In the genomic region with DNA sequence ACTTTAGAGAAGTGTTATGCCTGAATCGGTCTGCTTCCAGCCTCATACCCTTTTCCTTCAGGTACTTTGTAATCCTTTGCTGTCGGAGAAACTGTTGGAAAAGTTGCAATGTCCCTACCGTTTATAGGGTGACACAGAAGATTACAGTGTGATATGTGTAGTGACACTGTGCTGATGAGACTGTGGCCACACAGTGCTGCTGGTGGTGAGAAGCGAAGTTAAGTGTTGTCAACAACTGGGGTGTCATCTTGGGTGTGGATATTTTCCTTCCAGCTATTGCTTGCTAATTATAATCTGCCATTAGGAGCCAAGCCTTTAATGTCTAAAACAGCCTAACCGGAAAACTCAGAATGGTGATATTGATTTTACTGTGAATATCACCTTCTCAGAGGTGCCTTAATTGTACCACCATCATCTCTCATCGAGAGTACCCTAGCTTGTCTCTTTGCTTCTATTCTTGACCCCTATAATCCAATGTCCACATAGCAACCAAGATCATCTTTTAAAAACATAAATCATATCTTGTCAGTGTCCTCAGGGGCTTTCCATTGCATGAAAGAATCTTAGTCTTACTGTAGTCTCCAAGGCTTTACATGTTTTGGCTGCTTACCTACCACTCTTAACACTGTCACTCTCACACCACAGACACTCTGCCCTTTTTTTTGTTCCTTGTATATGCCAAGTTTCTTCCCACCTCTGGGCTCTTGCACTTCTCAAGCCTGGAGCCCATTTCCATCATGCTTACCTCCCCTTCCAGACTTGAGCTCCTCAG, we compare ENCODE assay signal across 31 cellular contexts.
A peak's percentile ranks its signal among the peaks of the same experiment; 100 is the strongest.
DNase-seq lines count a peak whose midpoint lies in the region; ATAC-seq and TF ChIP-seq lines count a peak whose summit lies in the region.
"Had no signal": no experiment of that assay in that cellular context is flagged by ENCODE, and none has a peak within 500 bp of the region (broad histone marks: within the 10 kb centered on the region; RNA-seq: fewer than 3 reads in every experiment).

No MANE protein-coding gene starts in this region.

- H3K27me3 ChIP-seq in CD4-positive, alpha-beta memory T cell (ENCODE audit: insufficient read depth, low read length): no peaks in the 10 kb centered on the region
- H3K27me3 ChIP-seq in SJCRH30 (no peaks in the 10 kb centered on the region), endodermal cell (ENCODE audit: control insufficient read depth, insufficient read depth, low read length, poor library complexity, severe bottlenecking) (no peaks in the 10 kb centered on the region)
- H3K27me3 ChIP-seq: neural progenitor cell, tibial artery had no signal

- TF ChIP-seq CTCF in endodermal cell (conservative IDR thresholded peaks at IDR 0.05) (no peak), nephron (IDR thresholded peaks at IDR 0.05; ENCODE audit: unreplicated experiment in 3 of 3) (no peak)

- no peaks in the 10 kb centered on the region for H3K9me3 ChIP-seq in CD4-positive, alpha-beta memory T cell (ENCODE audit: control insufficient read depth in 1 of 2, low read length in 2 of 2)
- H3K9me3 ChIP-seq in SJCRH30 (replicated peaks): no peaks in the 10 kb centered on the region
- H3K9me3 ChIP-seq in endodermal cell (ENCODE audit: control insufficient read depth, low read length): no peaks in the 10 kb centered on the region
- H3K9me3 ChIP-seq: A549, mucosa of descending colon, tibial artery had no signal

- intact Hi-C loops in CD4-positive, alpha-beta memory T cell (cut with micrococcal nuclease): no loop called here

- 92 to 98% methylated on average over 3 to 6 of the region's 6 CpGs for WGBS in endodermal cell (ENCODE audit: insufficient coverage in 1 of 2, insufficient read length in 1 of 2), 2 experiments

- H3K27me3 Mint-ChIP-seq in CD4-positive, alpha-beta memory T cell: no peaks in the 10 kb centered on the region
- H3K27me3 Mint-ChIP-seq in endodermal cell (ENCODE audit: insufficient read depth) (no peaks in the 10 kb centered on the region), nephron (ENCODE audit: low read depth) (no peaks in the 10 kb centered on the region)
- H3K27me3 Mint-ChIP-seq: activated CD4-positive, alpha-beta T cell treated with anti-CD3 and anti-CD28 coated beads for 36 hours; activated naive CD8-positive, alpha-beta T cell; CD4-positive, CD25-positive, alpha-beta regulatory T cell; dendritic cell treated with granulocyte-macrophage colony-stimulating factor and Interleukin-4, amounts not matched to agents 40 ng/mL and 50 ng/mL, for 4 days; stimulated activated naive CD8-positive, alpha-beta T cell treated with anti-CD3 and anti-CD28 coated beads, Interleukin-15, amount 100 ng/mL, for 72 hours had no signal

- H3K36me3 Mint-ChIP-seq in CD4-positive, alpha-beta memory T cell: peaks cover 7 to 19% of the 10 kb centered on the region in 2 donors
- peaks cover 26% of the 10 kb centered on the region for H3K36me3 Mint-ChIP-seq in endodermal cell (ENCODE audit: low read depth)
- peaks cover 41% of the 10 kb centered on the region for H3K36me3 Mint-ChIP-seq in nephron (ENCODE audit: low read depth)

- no peak for DNase-seq in CD4-positive, alpha-beta memory T cell
- peak in 1 of 2 experiments; percentile 28 for DNase-seq in SJCRH30
- no peak for DNase-seq in endodermal cell
- no peak for DNase-seq in erythroblast (lab: John Stamatoyannopoulos, UW)
- no peak for DNase-seq in activated gamma-delta T cell treated with Interleukin-2 at 50 U/mL for 16 hours
- no peak for DNase-seq in NOMO-1 treated with DMSO at 0.1 percent for 48 hours (lab: John Stamatoyannopoulos, UW; ENCODE audit: unreplicated experiment)
- DNase-seq: activated CD4-positive, alpha-beta T cell treated with anti-CD3 and anti-CD28 coated beads for 36 hours; activated CD8-positive, alpha-beta memory T cell treated with anti-CD3 and anti-CD28 coated beads for 24 hours; activated T-cell treated with anti-CD3 and anti-CD28 coated beads for 4 hours; aorta; CD4-positive, CD25-positive, alpha-beta regulatory T cell; foreskin melanocyte; Kasumi-1; mucosa of descending colon; NCI-H1417 treated with DMSO at 0.1 percent for 48 hours; NCI-H2081 treated with DMSO at 0.1 percent for 48 hours; SIG-M5; stimulated activated CD8-positive, alpha-beta memory T cell treated with anti-CD3 and anti-CD28 coated beads, Interleukin-4, amount 100 ng/mL, for 48 hours; stimulated activated naive CD8-positive, alpha-beta T cell treated with anti-CD3 and anti-CD28 coated beads, Interleukin-15, amount 100 ng/mL, for 72 hours; tibial artery had no signal

- H3K27ac ChIP-seq in CD4-positive, alpha-beta memory T cell (ENCODE audit: low read depth, low read length): no peak overlapping the region
- H3K27ac ChIP-seq in SJCRH30 (peak overlapping the region; percentile 86), endodermal cell (ENCODE audit: low read depth, low read length) (no peak overlapping the region)
- H3K27ac ChIP-seq: A549, neural progenitor cell, parathyroid adenoma, tibial artery had no signal

- no peaks in the 10 kb centered on the region for H3K36me3 ChIP-seq in CD4-positive, alpha-beta memory T cell (ENCODE audit: insufficient read depth, low read length)
- H3K36me3 ChIP-seq in SJCRH30 (peaks cover 13% of the 10 kb centered on the region; the same call in 1 of the 2 replicates), endodermal cell (ENCODE audit: control insufficient read depth, insufficient read depth, low read length) (peaks cover 49% of the 10 kb centered on the region)
- H3K36me3 ChIP-seq: neural progenitor cell had no signal

- H3K4me1 ChIP-seq in CD4-positive, alpha-beta memory T cell (ENCODE audit: insufficient read depth, low read length): peaks cover 18% of the 10 kb centered on the region
- H3K4me1 ChIP-seq in SJCRH30: peaks cover 34% of the 10 kb centered on the region
- no peaks in the 10 kb centered on the region for H3K4me1 ChIP-seq in endodermal cell (ENCODE audit: control insufficient read depth, insufficient read depth, low read length)
- H3K4me1 ChIP-seq: A549, neural progenitor cell, tibial artery had no signal

- no peak overlapping the region for H3K9ac ChIP-seq in endodermal cell (ENCODE audit: extremely low read depth, low read length, poor library complexity, severe bottlenecking)
- H3K9ac ChIP-seq: neural progenitor cell, parathyroid adenoma had no signal

- no peaks in the 10 kb centered on the region for H3K9me3 Mint-ChIP-seq in CD4-positive, alpha-beta memory T cell
- no peaks in the 10 kb centered on the region for H3K9me3 Mint-ChIP-seq in endodermal cell
- no peaks in the 10 kb centered on the region for H3K9me3 Mint-ChIP-seq in nephron
- H3K9me3 Mint-ChIP-seq: activated T-helper 2 cell treated with anti-CD3 and anti-CD28 coated beads, Interferon-gamma antibody, Interleukin-2, Interleukin-4, amounts not matched to agents 10 μg/mL and 5 μg/mL and 100 μg/mL, durations not matched to agents 14 hours and 24 hours and 36 hours; CD4-positive, CD25-positive, alpha-beta regulatory T cell; dendritic cell treated with granulocyte-macrophage colony-stimulating factor and Interleukin-4, amounts not matched to agents 40 ng/mL and 50 ng/mL, for 4 days; neural progenitor cell; stimulated activated naive CD8-positive, alpha-beta T cell treated with anti-CD3 and anti-CD28 coated beads, Interleukin-15, amount 100 ng/mL, for 72 hours had no signal

- no peak for TF ChIP-seq POLR2A in erythroblast (IDR thresholded peaks at IDR 0.05; ENCODE audit: low read length)

- peak overlapping the region in 4 of 7 donors; percentile 3 to 57 (median 32) for H3K27ac Mint-ChIP-seq in CD4-positive, alpha-beta memory T cell
- H3K27ac Mint-ChIP-seq in endodermal cell (peak overlapping the region; percentile 8), nephron (peak overlapping the region in 2 of 3 experiments; percentile 8 to 22)
- H3K27ac Mint-ChIP-seq: activated CD4-positive, alpha-beta T cell treated with anti-CD3 and anti-CD28 coated beads for 36 hours; activated naive CD8-positive, alpha-beta T cell; activated T-helper 2 cell treated with anti-CD3 and anti-CD28 coated beads, Interferon-gamma antibody, Interleukin-2, Interleukin-4, amounts not matched to agents 10 μg/mL and 5 μg/mL and 100 μg/mL, durations not matched to agents 14 hours and 24 hours and 36 hours; dendritic cell treated with granulocyte-macrophage colony-stimulating factor and Interleukin-4, amounts not matched to agents 40 ng/mL and 50 ng/mL, for 4 days; neural progenitor cell; stimulated activated naive CD8-positive, alpha-beta T cell treated with anti-CD3 and anti-CD28 coated beads, Interleukin-15, amount 100 ng/mL, for 72 hours had no signal

- H3K4me1 Mint-ChIP-seq in CD4-positive, alpha-beta memory T cell: peaks cover 7 to 21% (median 12%) of the 10 kb centered on the region in 4 donors
- no peaks in the 10 kb centered on the region for H3K4me1 Mint-ChIP-seq in endodermal cell
- peaks cover 41% of the 10 kb centered on the region for H3K4me1 Mint-ChIP-seq in nephron
- H3K4me1 Mint-ChIP-seq: neural progenitor cell; stimulated activated naive CD8-positive, alpha-beta T cell treated with anti-CD3 and anti-CD28 coated beads, Interleukin-15, amount 100 ng/mL, for 72 hours had no signal

- POLR2A ChIA-PET in CD4-positive, alpha-beta memory T cell (lab: Charles Lee; ENCODE audit: partially characterized antibody): no interaction called here

- no peak for ATAC-seq in activated CD4-positive, CD25-positive, alpha-beta regulatory T cell treated with anti-CD3 and anti-CD28 coated beads, Interleukin-2, amount 50 U/mL, for 24 hours
- ATAC-seq: A549; activated CD4-positive, alpha-beta T cell treated with anti-CD3 and anti-CD28 coated beads for 36 hours; HepG2; mucosa of descending colon; Panc1; stimulated activated naive CD8-positive, alpha-beta T cell treated with anti-CD3 and anti-CD28 coated beads, Interleukin-15, amount 100 ng/mL, for 72 hours had no signal

- no peak overlapping the region for H3K4me3 Mint-ChIP-seq in CD4-positive, alpha-beta memory T cell
- no peak overlapping the region for H3K4me3 Mint-ChIP-seq in endodermal cell
- no peak overlapping the region for H3K4me3 Mint-ChIP-seq in nephron
- H3K4me3 Mint-ChIP-seq: activated CD4-positive, alpha-beta T cell treated with anti-CD3 and anti-CD28 coated beads for 36 hours; activated naive CD8-positive, alpha-beta T cell; dendritic cell treated with granulocyte-macrophage colony-stimulating factor and Interleukin-4, amounts not matched to agents 40 ng/mL and 50 ng/mL, for 4 days; neural progenitor cell; stimulated activated naive CD8-positive, alpha-beta T cell treated with anti-CD3 and anti-CD28 coated beads, Interleukin-15, amount 100 ng/mL, for 72 hours had no signal

- H3K4me3 ChIP-seq in CD4-positive, alpha-beta memory T cell (ENCODE audit: low read length in 2 of 2): no peak overlapping the region
- H3K4me3 ChIP-seq in SJCRH30 (no peak overlapping the region), endodermal cell (ENCODE audit: low read length) (no peak overlapping the region)
- H3K4me3 ChIP-seq: A549, lung, mucosa of descending colon, neural progenitor cell, tibial artery had no signal

- CTCF ChIA-PET in CD4-positive, alpha-beta memory T cell (lab: Charles Lee; ENCODE audit: partially characterized antibody): interaction anchor here (1.2 kb wide), 1 partner anchor 8 kb away, joined by 3 read pairs; no protein-coding TSS in a partner anchor
